In the genomic region with DNA sequence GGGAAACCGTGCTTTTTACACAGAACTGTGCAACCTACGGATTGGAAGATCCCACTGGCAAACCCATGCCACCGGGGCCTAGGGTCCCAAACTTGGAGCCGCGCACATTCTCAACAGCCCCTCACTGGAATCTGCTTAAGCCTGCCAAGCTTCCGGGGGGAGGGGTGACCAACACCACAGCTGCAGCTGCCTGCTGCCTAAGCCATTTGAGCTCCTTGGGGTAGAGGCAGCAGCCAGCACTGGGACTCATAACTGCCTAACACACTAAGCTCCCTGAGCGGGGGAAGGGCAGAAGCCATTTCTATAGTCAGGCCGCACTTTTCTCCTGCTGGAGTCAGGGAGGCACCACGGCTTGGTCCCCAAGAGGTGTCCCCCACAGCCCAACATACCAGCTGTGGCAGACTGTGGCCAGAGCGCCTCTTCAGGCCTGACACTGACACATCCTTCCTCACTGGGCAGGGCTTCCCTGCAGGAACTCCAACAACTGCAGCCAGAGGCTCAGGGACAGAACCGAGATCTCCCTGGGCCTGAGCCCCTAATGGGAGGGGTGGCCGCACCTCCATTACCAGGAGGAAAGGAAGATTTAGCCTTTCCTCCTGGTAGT, we compare ENCODE assay signal across 1 cellular context.
A peak's percentile ranks its signal among the peaks of the same experiment; 100 is the strongest.
TF ChIP-seq lines count a peak whose summit lies in the region.

No MANE protein-coding gene starts in this region.

TF ChIP-seq in WTC11, 78 proteins besides CTCF, POLR2A, EP300 and RAD21:
- TF ChIP-seq, protein P1, sequence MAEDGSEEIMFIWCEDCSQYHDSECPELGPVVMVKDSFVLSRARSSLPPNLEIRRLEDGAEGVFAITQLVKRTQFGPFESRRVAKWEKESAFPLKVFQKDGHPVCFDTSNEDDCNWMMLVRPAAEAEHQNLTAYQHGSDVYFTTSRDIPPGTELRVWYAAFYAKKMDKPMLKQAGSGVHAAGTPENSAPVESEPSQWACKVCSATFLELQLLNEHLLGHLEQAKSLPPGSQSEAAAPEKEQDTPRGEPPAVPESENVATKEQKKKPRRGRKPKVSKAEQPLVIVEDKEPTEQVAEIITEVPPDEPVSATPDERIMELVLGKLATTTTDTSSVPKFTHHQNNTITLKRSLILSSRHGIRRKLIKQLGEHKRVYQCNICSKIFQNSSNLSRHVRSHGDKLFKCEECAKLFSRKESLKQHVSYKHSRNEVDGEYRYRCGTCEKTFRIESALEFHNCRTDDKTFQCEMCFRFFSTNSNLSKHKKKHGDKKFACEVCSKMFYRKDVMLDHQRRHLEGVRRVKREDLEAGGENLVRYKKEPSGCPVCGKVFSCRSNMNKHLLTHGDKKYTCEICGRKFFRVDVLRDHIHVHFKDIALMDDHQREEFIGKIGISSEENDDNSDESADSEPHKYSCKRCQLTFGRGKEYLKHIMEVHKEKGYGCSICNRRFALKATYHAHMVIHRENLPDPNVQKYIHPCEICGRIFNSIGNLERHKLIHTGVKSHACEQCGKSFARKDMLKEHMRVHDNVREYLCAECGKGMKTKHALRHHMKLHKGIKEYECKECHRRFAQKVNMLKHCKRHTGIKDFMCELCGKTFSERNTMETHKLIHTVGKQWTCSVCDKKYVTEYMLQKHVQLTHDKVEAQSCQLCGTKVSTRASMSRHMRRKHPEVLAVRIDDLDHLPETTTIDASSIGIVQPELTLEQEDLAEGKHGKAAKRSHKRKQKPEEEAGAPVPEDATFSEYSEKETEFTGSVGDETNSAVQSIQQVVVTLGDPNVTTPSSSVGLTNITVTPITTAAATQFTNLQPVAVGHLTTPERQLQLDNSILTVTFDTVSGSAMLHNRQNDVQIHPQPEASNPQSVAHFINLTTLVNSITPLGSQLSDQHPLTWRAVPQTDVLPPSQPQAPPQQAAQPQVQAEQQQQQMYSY (CRISPR knock-in tag; IDR thresholded peaks at IDR 0.05) = 0 out of 2 replicates have a peak, but pooled peaks have one; percentile 35
- no peak for TF ChIP-seq ZNF121 (CRISPR knock-in tag; IDR thresholded peaks at IDR 0.05)
- 0 out of 2 replicates have a peak, but pooled peaks have one; percentile 15 for TF ChIP-seq FOXP1 (CRISPR knock-in tag; IDR thresholded peaks at IDR 0.05; ENCODE audit: borderline replicate concordance)
- no peak for TF ChIP-seq RORB (CRISPR knock-in tag; IDR thresholded peaks at IDR 0.05)
- no peak for TF ChIP-seq TEAD1 (CRISPR knock-in tag; IDR thresholded peaks at IDR 0.05)
- TF ChIP-seq ZNF219 (CRISPR knock-in tag; IDR thresholded peaks at IDR 0.05; ENCODE audit: borderline replicate concordance) = no peak
